ENCODE assay signal across 9 cellular contexts in genomic region chr5:55338810-55339243, GRCh38. TPM values are rescaled to one million over a fixed set of nuclear protein-coding genes. Genes with fewer than 3 reads are reported as not detected.
A peak's percentile ranks its signal among the peaks of the same experiment; 100 is the strongest.
DNase-seq lines count a peak whose midpoint lies in the region; ATAC-seq lines count a peak whose summit lies in the region.
"Had no signal": no experiment of that assay in that cellular context is flagged by ENCODE, and none has a peak within 500 bp of the region (broad histone marks: within the 10 kb centered on the region; RNA-seq: fewer than 3 reads in every experiment).

No MANE protein-coding gene starts in this region.

- H3K27ac Mint-ChIP-seq in activated CD4-positive, alpha-beta memory T cell treated with anti-CD3 and anti-CD28 coated beads, Interleukin-2, amount 10 ng/mL, durations not matched to agents 7 days and 5 days, result no peak overlapping the region
- H3K27ac Mint-ChIP-seq in T-cell, result peak overlapping the region in 1 of 2 donors; percentile 48

- CTCF ChIA-PET in activated CD4-positive, alpha-beta memory T cell treated with anti-CD3 and anti-CD28 coated beads, Interleukin-2, amount 10 ng/mL, durations not matched to agents 7 days and 5 days (lab: Charles Lee), result interaction anchor here (1.0 kb wide), 1 partner anchor 44 kb away, joined by 3 read pairs; no protein-coding TSS in a partner anchor
- CTCF ChIA-PET in T-cell (lab: Charles Lee), result interaction anchor here in 1 of 2 donors (1.7 kb wide), 1 partner anchor 68 kb away, joined by 4 read pairs; no protein-coding TSS in a partner anchor

- no peak overlapping the region for H3K4me3 Mint-ChIP-seq in activated CD4-positive, alpha-beta memory T cell treated with anti-CD3 and anti-CD28 coated beads, Interleukin-2, amount 10 ng/mL, durations not matched to agents 7 days and 5 days
- H3K4me3 Mint-ChIP-seq in T-cell, result peak overlapping the region in 1 of 3 donors; percentile 21

- DNase-seq in activated CD4-positive, alpha-beta memory T cell treated with anti-CD3 and anti-CD28 coated beads, Interleukin-2, amount 10 ng/mL, durations not matched to agents 7 days and 5 days, result peak; percentile 28
- DNase-seq in stimulated activated CD4-positive, alpha-beta T cell treated with anti-CD3 and anti-CD28 coated beads, Interleukin-1b, Interleukin-23, amount 100 ng/mL, for 24 hours (ENCODE audit: low read depth in 4 of 4, low spot score in 1 of 4), result peak; percentile 21 to 57 (median 26)
- DNase-seq in posterior cingulate gyrus, result no peak
- no peak for DNase-seq in NCI-H510A (lab: John Stamatoyannopoulos, UW)
- no peak for DNase-seq in NCI-H146 treated with DMSO at 0.1 percent for 48 hours (lab: John Stamatoyannopoulos, UW; ENCODE audit: unreplicated experiment)
- DNase-seq in T-cell, result no peak
- DNase-seq: psoas muscle had no signal

- ATAC-seq in GM18508 (IDR thresholded peaks at IDR 0.05; ENCODE audit: insufficient read depth, unreplicated experiment) (peak; percentile 44), HG02623 (IDR thresholded peaks at IDR 0.05; ENCODE audit: unreplicated experiment) (peak; percentile 55), T-cell (replicated peaks in 1 of 4) (no peak)

- POLR2A ChIA-PET in activated CD4-positive, alpha-beta memory T cell treated with anti-CD3 and anti-CD28 coated beads, Interleukin-2, amount 10 ng/mL, durations not matched to agents 7 days and 5 days (lab: Charles Lee), result interaction anchor here (0.9 kb wide), 1 partner anchor 31 kb away, joined by 3 read pairs; the partner anchor contains the start of gene MTREX
- POLR2A ChIA-PET in T-cell (lab: Charles Lee), result interaction anchor here in 1 of 2 donors (0.7 kb wide), 2 partner anchors 31 to 37 kb away, joined by 6 to 16 read pairs; partner anchors contain the start of gene DHX29

- H3K4me1 Mint-ChIP-seq in activated CD4-positive, alpha-beta memory T cell treated with anti-CD3 and anti-CD28 coated beads, Interleukin-2, amount 10 ng/mL, durations not matched to agents 7 days and 5 days, result peaks cover 17% of the 10 kb centered on the region
- peaks cover 23 to 32% (median 28%) of the 10 kb centered on the region in 3 donors for H3K4me1 Mint-ChIP-seq in T-cell

- no peaks in the 10 kb centered on the region for H3K27me3 Mint-ChIP-seq in activated CD4-positive, alpha-beta memory T cell treated with anti-CD3 and anti-CD28 coated beads, Interleukin-2, amount 10 ng/mL, durations not matched to agents 7 days and 5 days
- H3K27me3 Mint-ChIP-seq in T-cell, result no peaks in the 10 kb centered on the region

- H3K9me3 Mint-ChIP-seq in activated CD4-positive, alpha-beta memory T cell treated with anti-CD3 and anti-CD28 coated beads, Interleukin-2, amount 10 ng/mL, durations not matched to agents 7 days and 5 days, result no peaks in the 10 kb centered on the region
- H3K9me3 Mint-ChIP-seq in T-cell, result peaks cover 0 to 1% (median 0%) of the 10 kb centered on the region in 3 donors

- H3K36me3 Mint-ChIP-seq in activated CD4-positive, alpha-beta memory T cell treated with anti-CD3 and anti-CD28 coated beads, Interleukin-2, amount 10 ng/mL, durations not matched to agents 7 days and 5 days (ENCODE audit: low read depth), result peaks cover 31% of the 10 kb centered on the region
- H3K36me3 Mint-ChIP-seq in T-cell, result peaks cover 27% of the 10 kb centered on the region

- intact Hi-C loops in posterior cingulate gyrus (cut with DNase I), result no loop called here

RNA-seq across cellular contexts. Expression of gene MTREX, which starts 31.0 kb away (rescaled TPM):
- total RNA-seq in activated CD4-positive, alpha-beta memory T cell treated with anti-CD3 and anti-CD28 coated beads, Interleukin-2, amount 10 ng/mL, durations not matched to agents 7 days and 5 days, result 10 to 100 TPM; 69.7 to 71.4 TPM
- 10 to 100 TPM; 60.2 to 75.1 (median 62.0) TPM for total RNA-seq in T-cell

RNA-seq across cellular contexts. Expression of gene DHX29, which starts 31.3 kb away (rescaled TPM):
- total RNA-seq in activated CD4-positive, alpha-beta memory T cell treated with anti-CD3 and anti-CD28 coated beads, Interleukin-2, amount 10 ng/mL, durations not matched to agents 7 days and 5 days, result 10 to 100 TPM; 13.0 to 15.5 TPM
- total RNA-seq in T-cell, result 10 to 100 TPM; 12.4 to 19.2 (median 15.4) TPM

Comparison
In these comparisons a context has a peak if more than half of its experiments do, and no peak if none do; other contexts are left out.
1. ATAC-seq: peak in GM18508 (single experiment) and HG02623 (single experiment); none in T-cell (0 of 4).
2. DNase-seq: peak in activated CD4-positive, alpha-beta memory T cell treated with anti-CD3 and anti-CD28 coated beads, Interleukin-2, amount 10 ng/mL, durations not matched to agents 7 days and 5 days (single experiment) and stimulated activated CD4-positive, alpha-beta T cell treated with anti-CD3 and anti-CD28 coated beads, Interleukin-1b, Interleukin-23, amount 100 ng/mL, for 24 hours (4 of 4); none in posterior cingulate gyrus (0 of 10), NCI-H510A (single experiment), NCI-H146 treated with DMSO at 0.1 percent for 48 hours (single experiment) and T-cell (0 of 34).